In the genomic region with DNA sequence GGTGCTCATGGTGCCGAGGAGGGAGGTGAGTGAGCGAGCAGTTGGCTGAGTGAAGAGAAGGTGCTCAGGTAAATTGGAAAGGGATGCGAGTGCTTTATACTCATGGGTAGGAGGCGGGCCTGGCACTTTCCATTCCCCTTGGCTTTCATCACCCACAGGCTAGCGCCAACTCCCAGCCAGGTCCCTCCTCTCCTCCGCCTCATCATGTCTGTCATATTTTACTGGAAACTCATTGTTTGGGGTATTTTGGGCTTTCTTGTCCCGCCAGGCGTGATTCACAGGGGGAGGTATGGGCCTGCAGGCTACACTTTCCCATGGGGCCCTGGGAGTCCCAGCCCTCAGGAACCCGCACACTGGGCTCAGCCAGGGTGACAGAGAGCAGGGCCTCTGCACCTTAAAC, we compare ENCODE assay signal across 9 cellular contexts. TPM values are rescaled to one million over a fixed set of nuclear protein-coding genes. Genes with fewer than 3 reads are reported as not detected.
"Had no signal": no experiment of that assay in that cellular context is flagged by ENCODE, and none has a peak within 500 bp of the region (broad histone marks: within the 10 kb centered on the region; RNA-seq: fewer than 3 reads in every experiment).

No MANE protein-coding gene starts in this region.

RNA-seq across cellular contexts. Expression of a gene that starts 26.8 kb away (rescaled TPM):
- total RNA-seq: activated CD4-positive, alpha-beta memory T cell treated with anti-CD3 and anti-CD28 coated beads, Interleukin-2, amount 10 ng/mL, durations not matched to agents 7 days and 5 days; activated CD4-positive, alpha-beta T cell treated with anti-CD3 and anti-CD28 coated beads for 36 hours; activated T-helper 2 cell treated with anti-CD3 and anti-CD28 coated beads, Interferon-gamma antibody, Interleukin-2, Interleukin-4, amounts not matched to agents 10 μg/mL and 5 μg/mL and 100 μg/mL, durations not matched to agents 14 hours and 24 hours and 36 hours; ascending aorta; cardiac septum; cerebellum; T-helper 1 cell treated with Interleukin-12 subunit alpha and Interleukin-12 subunit beta and Interleukin-4 antibody, amounts not matched to agents 30 ng/mL and 1 ng/mL, for 36 hours; T-helper 17 cell; WTC11 had no signal
